8 cellular contexts compared by ENCODE assay signal in the genomic region with DNA sequence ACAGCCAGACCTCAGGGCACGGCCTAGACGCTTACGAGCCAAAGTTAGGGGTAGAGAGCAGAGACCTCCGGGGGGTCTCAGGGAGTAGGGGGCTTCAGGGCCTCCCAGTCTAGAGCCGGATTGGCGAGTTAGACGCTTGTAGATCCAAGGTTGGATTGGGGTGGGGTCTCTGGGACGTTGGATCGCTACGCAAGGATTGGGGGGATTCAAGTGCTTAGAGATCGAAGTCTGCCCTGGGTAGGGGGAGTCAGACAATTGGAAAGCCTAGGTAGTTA. TPM values are rescaled to one million over a fixed set of nuclear protein-coding genes. Genes with fewer than 3 reads are reported as not detected.
DNase-seq lines count a peak whose midpoint lies in the region; ATAC-seq and TF ChIP-seq lines count a peak whose summit lies in the region.

No MANE protein-coding gene starts in this region.

- H3K36me3 Mint-ChIP-seq in activated naive CD8-positive, alpha-beta T cell treated with anti-CD3 and anti-CD28 coated beads for 36 hours, result peaks cover 23% of the 10 kb centered on the region
- H3K36me3 Mint-ChIP-seq in immature natural killer cell, result no peaks in the 10 kb centered on the region

- H3K4me1 ChIP-seq in cardiac muscle cell (ENCODE audit: low read depth), result peaks cover 31% of the 10 kb centered on the region

- TF ChIP-seq CTCF in cardiac muscle cell (IDR thresholded peaks at IDR 0.05; ENCODE audit: low read depth, low read length), result no peak

- H3K27ac ChIP-seq in cardiac muscle cell, result peak overlapping the region; percentile 86

- peak overlapping the region; percentile 99 for H3K27ac Mint-ChIP-seq in activated naive CD8-positive, alpha-beta T cell treated with anti-CD3 and anti-CD28 coated beads for 36 hours
- peak overlapping the region; percentile 94 to 100 (median 98) for H3K27ac Mint-ChIP-seq in immature natural killer cell
- peak overlapping the region; percentile 100 for H3K27ac Mint-ChIP-seq in stimulated activated naive CD8-positive, alpha-beta T cell treated with anti-CD3 and anti-CD28 coated beads, Interleukin-15, amount 100 ng/mL, for 72 hours

- no peaks in the 10 kb centered on the region for H3K9me3 ChIP-seq in cardiac muscle cell (ENCODE audit: low read depth)

- peak overlapping the region; percentile 99 for H3K4me3 Mint-ChIP-seq in activated naive CD8-positive, alpha-beta T cell treated with anti-CD3 and anti-CD28 coated beads for 36 hours
- peak overlapping the region; percentile 97 to 99 (median 98) for H3K4me3 Mint-ChIP-seq in immature natural killer cell
- peak overlapping the region; percentile 89 to 100 for H3K4me3 Mint-ChIP-seq in stimulated activated naive CD8-positive, alpha-beta T cell treated with anti-CD3 and anti-CD28 coated beads, Interleukin-15, amount 100 ng/mL, for 72 hours

- H3K27me3 ChIP-seq in cardiac muscle cell, result no peaks in the 10 kb centered on the region

- DNase-seq in cardiac muscle cell (ENCODE audit: low read depth in 1 of 2, low spot score in 1 of 2) (peak in 1 of 2 donors; percentile 92), cardiac septum (ENCODE audit: low spot score) (no peak), immature natural killer cell (no peak), NCI-H2029 treated with DMSO at 0.1 percent for 48 hours (lab: John Stamatoyannopoulos, UW) (no peak), NCI-H2196 (lab: John Stamatoyannopoulos, UW; ENCODE audit: unreplicated experiment) (no peak)
- DNase-seq in activated naive CD8-positive, alpha-beta T cell treated with anti-CD3 and anti-CD28 coated beads for 36 hours, result no peak
- DNase-seq in stimulated activated naive CD8-positive, alpha-beta T cell treated with anti-CD3 and anti-CD28 coated beads, Interleukin-15, amount 100 ng/mL, for 72 hours, result no peak

- H3K4me3 ChIP-seq in cardiac muscle cell, result peak overlapping the region; percentile 97

- no peak for ATAC-seq in stimulated activated naive CD8-positive, alpha-beta T cell treated with anti-CD3 and anti-CD28 coated beads, Interleukin-15, amount 100 ng/mL, for 72 hours
- no peak for ATAC-seq in HG02840 (IDR thresholded peaks at IDR 0.05; ENCODE audit: low FRiP score, unreplicated experiment)

- no peaks in the 10 kb centered on the region for H3K27me3 Mint-ChIP-seq in activated naive CD8-positive, alpha-beta T cell treated with anti-CD3 and anti-CD28 coated beads for 36 hours
- H3K27me3 Mint-ChIP-seq in immature natural killer cell (ENCODE audit: low read depth in 3 of 3), result peaks cover 7 to 20% (median 16%) of the 10 kb centered on the region in 3 donors
- no peaks in the 10 kb centered on the region for H3K27me3 Mint-ChIP-seq in stimulated activated naive CD8-positive, alpha-beta T cell treated with anti-CD3 and anti-CD28 coated beads, Interleukin-15, amount 100 ng/mL, for 72 hours

- no peaks in the 10 kb centered on the region for H3K36me3 ChIP-seq in cardiac muscle cell

- H3K4me1 Mint-ChIP-seq in activated naive CD8-positive, alpha-beta T cell treated with anti-CD3 and anti-CD28 coated beads for 36 hours, result peaks cover 18% of the 10 kb centered on the region
- H3K4me1 Mint-ChIP-seq in immature natural killer cell, result peaks cover 37 to 58% of the 10 kb centered on the region in 2 donors
- peaks cover 29% of the 10 kb centered on the region for H3K4me1 Mint-ChIP-seq in stimulated activated naive CD8-positive, alpha-beta T cell treated with anti-CD3 and anti-CD28 coated beads, Interleukin-15, amount 100 ng/mL, for 72 hours

- H3K9me3 Mint-ChIP-seq in activated naive CD8-positive, alpha-beta T cell treated with anti-CD3 and anti-CD28 coated beads for 36 hours, result no peaks in the 10 kb centered on the region
- H3K9me3 Mint-ChIP-seq in immature natural killer cell, result no peaks in the 10 kb centered on the region
- H3K9me3 Mint-ChIP-seq in stimulated activated naive CD8-positive, alpha-beta T cell treated with anti-CD3 and anti-CD28 coated beads, Interleukin-15, amount 100 ng/mL, for 72 hours, result no peaks in the 10 kb centered on the region

- intact Hi-C loops in cardiac septum (cut with DNase I), result loop anchor here (2.0 to 10.0 kb wide), 4 partner anchors 41 to 415 kb away; a partner anchor contains a TSS

RNA-seq across cellular contexts. Expression of a gene that starts 0.4 kb away (rescaled TPM):
- total RNA-seq in cardiac muscle cell (29.9 and 58.1 TPM in 2 replicates), cardiac septum (33.1 TPM)
- polyA plus RNA-seq in cardiac muscle cell (55.5 and 87.7 TPM in 2 replicates), immature natural killer cell (10 to 100 TPM; 17.2 to 24.9 (median 21.1) TPM)
- 10 to 100 TPM; 84.0 to 93.5 TPM for total RNA-seq in activated naive CD8-positive, alpha-beta T cell treated with anti-CD3 and anti-CD28 coated beads for 36 hours

RNA-seq across cellular contexts. Expression of a gene that starts 41.1 kb away (rescaled TPM):
- total RNA-seq in cardiac muscle cell (26.7 and 59.0 TPM in 2 replicates), cardiac septum (31.5 TPM)
- polyA plus RNA-seq in cardiac muscle cell (58.4 and 81.2 TPM in 2 replicates), immature natural killer cell (10 to 100 TPM; 10.1 to 20.1 (median 11.6) TPM)
- total RNA-seq in activated naive CD8-positive, alpha-beta T cell treated with anti-CD3 and anti-CD28 coated beads for 36 hours, result 10 to 100 TPM; 13.7 to 15.2 TPM
